ENCODE assay signal across 16 cellular contexts in genomic region chr6:116406678-116407345, GRCh38. TPM values are rescaled to one million over a fixed set of nuclear protein-coding genes. Genes with fewer than 3 reads are reported as not detected.
DNase-seq lines count a peak whose midpoint lies in the region; ATAC-seq and TF ChIP-seq lines count a peak whose summit lies in the region.
"Had no signal": no experiment of that assay in that cellular context is flagged by ENCODE, and none has a peak within 500 bp of the region (broad histone marks: within the 10 kb centered on the region; RNA-seq: fewer than 3 reads in every experiment).

No MANE protein-coding gene starts in this region.

- no peak overlapping the region for H3K4me3 ChIP-seq in hepatocyte
- H3K4me3 ChIP-seq: gastroesophageal sphincter, transverse colon had no signal

- H3K9me3 Mint-ChIP-seq in activated CD4-positive, alpha-beta T cell treated with anti-CD3 and anti-CD28 coated beads, Interleukin-2, amount 10 ng/mL, durations not matched to agents 24 days and 14 days, result no peaks in the 10 kb centered on the region
- H3K9me3 Mint-ChIP-seq in activated B cell treated with CpG ODN at 0.5 μM for 24 hours (no peaks in the 10 kb centered on the region), type B pancreatic cell (no peaks in the 10 kb centered on the region)
- H3K9me3 Mint-ChIP-seq: natural killer cell treated with Interleukin-12 subunit alpha and Interleukin-12 subunit beta and Interleukin-15 and Interleukin-18, amount 100 ng/mL, for 72 hours had no signal

- H3K4me3 Mint-ChIP-seq in activated CD4-positive, alpha-beta T cell treated with anti-CD3 and anti-CD28 coated beads, Interleukin-2, amount 10 ng/mL, durations not matched to agents 24 days and 14 days, result no peak overlapping the region
- no peak overlapping the region for H3K4me3 Mint-ChIP-seq in activated B cell treated with CpG ODN at 0.5 μM for 24 hours
- peak overlapping the region; percentile 0 for H3K4me3 Mint-ChIP-seq in type B pancreatic cell
- H3K4me3 Mint-ChIP-seq: activated naive CD8-positive, alpha-beta T cell treated with anti-CD3 and anti-CD28 coated beads, Interleukin-2, amount 10 ng/mL, durations not matched to agents 7 days and 5 days; natural killer cell treated with Interleukin-12 subunit alpha and Interleukin-12 subunit beta and Interleukin-15 and Interleukin-18, amount 100 ng/mL, for 72 hours had no signal

- 59% methylated on average over 4 of the region's 4 CpGs for WGBS in hepatocyte (ENCODE audit: low lambda C conversion rate, missing lambda C conversion rate)

- POLR2A ChIA-PET in activated B cell treated with CpG ODN at 0.5 μM for 24 hours (lab: Charles Lee), result no interaction called here

- peak overlapping the region; percentile 52 for H3K27ac ChIP-seq in hepatocyte

- H3K4me1 Mint-ChIP-seq in activated CD4-positive, alpha-beta T cell treated with anti-CD3 and anti-CD28 coated beads, Interleukin-2, amount 10 ng/mL, durations not matched to agents 24 days and 14 days, result no peaks in the 10 kb centered on the region
- H3K4me1 Mint-ChIP-seq in activated B cell treated with CpG ODN at 0.5 μM for 24 hours (peaks cover 76% of the 10 kb centered on the region), type B pancreatic cell (ENCODE audit: unreplicated experiment) (peaks cover 59% of the 10 kb centered on the region)

- no peaks in the 10 kb centered on the region for H3K9me3 ChIP-seq in hepatocyte (ENCODE audit: low read depth)
- H3K9me3 ChIP-seq: gastroesophageal sphincter, transverse colon had no signal

- H2AFZ ChIP-seq in hepatocyte, result no peak overlapping the region

- no peaks in the 10 kb centered on the region for H3K36me3 Mint-ChIP-seq in activated CD4-positive, alpha-beta T cell treated with anti-CD3 and anti-CD28 coated beads, Interleukin-2, amount 10 ng/mL, durations not matched to agents 24 days and 14 days (ENCODE audit: low read depth)
- H3K36me3 Mint-ChIP-seq in activated B cell treated with CpG ODN at 0.5 μM for 24 hours (ENCODE audit: low read depth), result peaks cover 2% of the 10 kb centered on the region
- H3K36me3 Mint-ChIP-seq in type B pancreatic cell, result peaks cover 14% of the 10 kb centered on the region
- H3K36me3 Mint-ChIP-seq: natural killer cell treated with Interleukin-12 subunit alpha and Interleukin-12 subunit beta and Interleukin-15 and Interleukin-18, amount 100 ng/mL, for 72 hours had no signal

- H3K4me2 ChIP-seq in hepatocyte, result peak overlapping the region; percentile 9

- H3K9me2 ChIP-seq in hepatocyte (replicated peaks; ENCODE audit: insufficient read depth), result no peaks in the 10 kb centered on the region

- H3K4me1 ChIP-seq in hepatocyte (ENCODE audit: insufficient read depth), result peaks cover 16% of the 10 kb centered on the region

- DNase-seq in activated CD4-positive, alpha-beta T cell treated with anti-CD3 and anti-CD28 coated beads, Interleukin-2, amount 10 ng/mL, durations not matched to agents 24 days and 14 days, result peak; percentile 40
- no peak for DNase-seq in activated CD4-positive, alpha-beta T cell treated with anti-CD3 and anti-CD28 coated beads, Interleukin-2, amount 50 U/mL, for 1 hour
- no peak for DNase-seq in activated B cell treated with CpG ODN at 0.5 μM for 24 hours
- no peak for DNase-seq in hepatocyte (ENCODE audit: low spot score)
- DNase-seq in type B pancreatic cell (ENCODE audit: extremely low spot score, unreplicated experiment), result no peak
- DNase-seq in COR-L47 (lab: John Stamatoyannopoulos, UW), result no peak
- DNase-seq in retina, result no peak
- DNase-seq: activated naive CD8-positive, alpha-beta T cell treated with anti-CD3 and anti-CD28 coated beads, Interleukin-2, amount 10 ng/mL, durations not matched to agents 7 days and 5 days; dermis blood vessel endothelial cell; kidney glomerular epithelial cell; NCI-H1105 treated with DMSO at 0.1 percent for 48 hours; NCI-H524; transverse colon had no signal

- no peaks in the 10 kb centered on the region for H4K20me1 ChIP-seq in hepatocyte (ENCODE audit: insufficient read depth, poor library complexity, severe bottlenecking)

- intact Hi-C loops in activated CD4-positive, alpha-beta T cell treated with anti-CD3 and anti-CD28 coated beads, Interleukin-2, amount 10 ng/mL, durations not matched to agents 24 days and 14 days (cut with micrococcal nuclease), result no loop called here
- intact Hi-C loops in activated B cell treated with CpG ODN at 0.5 μM for 24 hours (cut with micrococcal nuclease), result loop anchor here (5.0 to 10.0 kb wide), 2 partner anchors 35 to 392 kb away; no protein-coding TSS in a partner anchor

- ATAC-seq in activated B cell treated with CpG ODN at 0.5 μM for 24 hours (ENCODE audit: low read depth) (no peak), GM19463 (IDR thresholded peaks at IDR 0.05; ENCODE audit: unreplicated experiment) (no peak)
- ATAC-seq: gastroesophageal sphincter; natural killer cell treated with Interleukin-12 subunit alpha and Interleukin-12 subunit beta and Interleukin-15 and Interleukin-18, amount 100 ng/mL, for 72 hours had no signal

- peaks cover 57% of the 10 kb centered on the region for H3K79me2 ChIP-seq in hepatocyte

- no peaks in the 10 kb centered on the region for H3K36me3 ChIP-seq in hepatocyte (replicated peaks; ENCODE audit: insufficient read depth, low read depth)
- H3K36me3 ChIP-seq: gastroesophageal sphincter, transverse colon had no signal

- H3K27me3 ChIP-seq in hepatocyte, result no peaks in the 10 kb centered on the region
- H3K27me3 ChIP-seq: gastroesophageal sphincter, transverse colon had no signal

- H3K27me3 Mint-ChIP-seq in activated CD4-positive, alpha-beta T cell treated with anti-CD3 and anti-CD28 coated beads, Interleukin-2, amount 10 ng/mL, durations not matched to agents 24 days and 14 days, result peaks cover 10% of the 10 kb centered on the region
- no peaks in the 10 kb centered on the region for H3K27me3 Mint-ChIP-seq in activated B cell treated with CpG ODN at 0.5 μM for 24 hours
- no peaks in the 10 kb centered on the region for H3K27me3 Mint-ChIP-seq in type B pancreatic cell

- CTCF ChIA-PET in activated B cell treated with CpG ODN at 0.5 μM for 24 hours (lab: Charles Lee), result no interaction called here

- TF ChIP-seq CTCF in activated B cell treated with CpG ODN at 0.5 μM for 24 hours (IDR thresholded peaks at IDR 0.05) (no peak), hepatocyte (IDR thresholded peaks at IDR 0.05; ENCODE audit: poor library complexity) (no peak), type B pancreatic cell (conservative IDR thresholded peaks at IDR 0.05) (no peak)

- H3K27ac Mint-ChIP-seq in activated CD4-positive, alpha-beta T cell treated with anti-CD3 and anti-CD28 coated beads, Interleukin-2, amount 10 ng/mL, durations not matched to agents 24 days and 14 days, result no peak overlapping the region
- H3K27ac Mint-ChIP-seq in activated B cell treated with CpG ODN at 0.5 μM for 24 hours (peak overlapping the region; percentile 92), type B pancreatic cell (peak overlapping the region; percentile 2)
- H3K27ac Mint-ChIP-seq: activated naive CD8-positive, alpha-beta T cell treated with anti-CD3 and anti-CD28 coated beads, Interleukin-2, amount 10 ng/mL, durations not matched to agents 7 days and 5 days; natural killer cell treated with Interleukin-12 subunit alpha and Interleukin-12 subunit beta and Interleukin-15 and Interleukin-18, amount 100 ng/mL, for 72 hours had no signal

RNA-seq across cellular contexts. Expression of gene DSE, which starts 36.1 kb away (rescaled TPM):
- 1.7 and 2.7 TPM in 2 replicates for total RNA-seq in activated CD4-positive, alpha-beta T cell treated with anti-CD3 and anti-CD28 coated beads, Interleukin-2, amount 10 ng/mL, durations not matched to agents 24 days and 14 days
- total RNA-seq in activated B cell treated with CpG ODN at 0.5 μM for 24 hours, result 22.2 and 23.4 TPM in 2 replicates
- 36.9 and 45.0 TPM in 2 replicates for total RNA-seq in hepatocyte
- polyA plus RNA-seq in hepatocyte, result 19.9 and 22.4 TPM in 2 replicates
- 16.7 and 80.5 TPM in 2 replicates for total RNA-seq in type B pancreatic cell (ENCODE audit: low replicate concordance)

RNA-seq across cellular contexts. Expression of gene CALHM6, which starts 54.4 kb away (rescaled TPM):
- total RNA-seq in activated CD4-positive, alpha-beta T cell treated with anti-CD3 and anti-CD28 coated beads, Interleukin-2, amount 10 ng/mL, durations not matched to agents 24 days and 14 days, result 24.8 and 30.7 TPM in 2 replicates
- total RNA-seq in activated B cell treated with CpG ODN at 0.5 μM for 24 hours (15.0 and 16.5 TPM in 2 replicates), hepatocyte (0.83 TPM in 1 of 2 replicates, not detected in the other), type B pancreatic cell (ENCODE audit: low replicate concordance) (0.99 and 1.6 TPM in 2 replicates)
- polyA plus RNA-seq in hepatocyte, result 0.43 and 0.50 TPM in 2 replicates
